ENCODE assay signal across 15 cellular contexts in the genomic region with DNA sequence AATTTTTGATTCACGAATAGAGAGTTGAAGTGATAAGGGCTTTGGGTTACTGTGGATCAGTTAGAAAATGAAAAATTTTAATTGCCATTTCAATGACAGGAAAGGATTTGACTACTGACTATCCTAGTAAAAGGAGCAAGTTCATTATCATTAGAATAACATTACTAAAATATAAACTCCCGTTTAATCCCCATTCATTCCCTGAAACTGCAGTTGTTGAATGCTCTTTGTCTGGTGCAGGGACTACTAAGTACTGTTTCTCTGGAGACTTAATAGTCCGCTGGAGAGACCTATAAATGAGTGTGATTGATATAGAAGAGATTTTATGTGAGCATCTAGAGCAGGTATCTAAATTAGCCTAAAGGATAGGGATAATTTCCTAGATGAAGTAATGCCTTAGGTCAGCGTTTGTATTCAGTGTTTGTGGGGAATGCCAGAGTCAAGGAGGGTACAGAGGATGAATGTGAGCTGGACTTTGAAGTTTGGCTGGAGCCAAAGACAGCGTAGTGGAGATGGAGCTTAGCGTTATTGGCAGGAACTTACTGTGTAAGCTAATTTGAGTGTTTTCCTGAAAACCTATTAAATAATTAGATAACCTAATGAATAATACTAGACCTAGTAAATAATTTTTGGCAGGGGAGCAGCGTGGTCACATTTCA. TPM values are rescaled to one million over a fixed set of nuclear protein-coding genes. Genes with fewer than 3 reads are reported as not detected.
A peak's percentile ranks its signal among the peaks of the same experiment; 100 is the strongest.
DNase-seq lines count a peak whose midpoint lies in the region; ATAC-seq and TF ChIP-seq lines count a peak whose summit lies in the region.
"Had no signal": no experiment of that assay in that cellular context is flagged by ENCODE, and none has a peak within 500 bp of the region (broad histone marks: within the 10 kb centered on the region; RNA-seq: fewer than 3 reads in every experiment).

No MANE protein-coding gene starts in this region.

- POLR2A ChIA-PET in activated CD8-positive, alpha-beta T cell treated with anti-CD3 and anti-CD28 coated beads, Interleukin-2, amount 10 ng/mL, durations not matched to agents 7 days and 5 days (lab: Charles Lee) = interaction anchor here (0.6 to 3.2 kb wide), 4 partner anchors 10 to 153 kb away, joined by 3 to 14 read pairs (median 6); a partner anchor contains a TSS

- peaks cover 1% of the 10 kb centered on the region for H3F3A ChIP-seq in DOHH2 (ENCODE audit: control insufficient read depth, insufficient read depth)

- H3K4me1 Mint-ChIP-seq in CD4-positive, CD25-positive, alpha-beta regulatory T cell = peaks cover 41 to 67% (median 55%) of the 10 kb centered on the region in 4 donors
- H3K4me1 Mint-ChIP-seq in activated CD8-positive, alpha-beta T cell treated with anti-CD3 and anti-CD28 coated beads, Interleukin-2, amount 10 ng/mL, durations not matched to agents 7 days and 5 days (ENCODE audit: low read depth) = peaks cover 55% of the 10 kb centered on the region
- H3K4me1 Mint-ChIP-seq in memory B cell = peaks cover 39% of the 10 kb centered on the region

- H3K36me3 Mint-ChIP-seq in CD4-positive, CD25-positive, alpha-beta regulatory T cell = peaks cover 18% of the 10 kb centered on the region
- peaks cover 54% of the 10 kb centered on the region for H3K36me3 Mint-ChIP-seq in activated CD8-positive, alpha-beta T cell treated with anti-CD3 and anti-CD28 coated beads, Interleukin-2, amount 10 ng/mL, durations not matched to agents 7 days and 5 days (ENCODE audit: low read depth)
- H3K36me3 Mint-ChIP-seq in memory B cell = peaks cover 27% of the 10 kb centered on the region

- H3K79me2 ChIP-seq in DOHH2 (ENCODE audit: control insufficient read depth, low read length) = peaks cover 83% of the 10 kb centered on the region

- no peak for TF ChIP-seq CTCF in DOHH2 (IDR thresholded peaks at IDR 0.05; ENCODE audit: low read depth, low read length, poor library complexity, severe bottlenecking)

- peaks cover 5% of the 10 kb centered on the region for H3K27me3 Mint-ChIP-seq in CD4-positive, CD25-positive, alpha-beta regulatory T cell
- H3K27me3 Mint-ChIP-seq in activated CD8-positive, alpha-beta T cell treated with anti-CD3 and anti-CD28 coated beads, Interleukin-2, amount 10 ng/mL, durations not matched to agents 7 days and 5 days (ENCODE audit: low read depth) = no peaks in the 10 kb centered on the region
- H3K27me3 Mint-ChIP-seq in memory B cell = no peaks in the 10 kb centered on the region

- no peak for DNase-seq in CD4-positive, CD25-positive, alpha-beta regulatory T cell
- DNase-seq in activated CD8-positive, alpha-beta T cell treated with anti-CD3 and anti-CD28 coated beads, Interleukin-2, amount 10 ng/mL, durations not matched to agents 7 days and 5 days = no peak
- DNase-seq in memory B cell (ENCODE audit: low spot score in 2 of 2) = no peak
- DNase-seq in ureter (ENCODE audit: low spot score) = no peak
- DNase-seq: erythroblast, MG63, NCI-H187 treated with DMSO at 0.1 percent for 48 hours, NCI-H524 treated with DMSO at 0.1 percent for 48 hours, retina had no signal

- H3K9me3 Mint-ChIP-seq in CD4-positive, CD25-positive, alpha-beta regulatory T cell = no peaks in the 10 kb centered on the region
- H3K9me3 Mint-ChIP-seq in activated CD8-positive, alpha-beta T cell treated with anti-CD3 and anti-CD28 coated beads, Interleukin-2, amount 10 ng/mL, durations not matched to agents 7 days and 5 days (ENCODE audit: insufficient read depth) = no peaks in the 10 kb centered on the region
- no peaks in the 10 kb centered on the region for H3K9me3 Mint-ChIP-seq in memory B cell

- peaks cover 34% of the 10 kb centered on the region for H4K20me1 ChIP-seq in DOHH2 (ENCODE audit: control insufficient read depth, insufficient read depth, low read depth, low read length)

- H3K4me3 Mint-ChIP-seq in CD4-positive, CD25-positive, alpha-beta regulatory T cell = peak overlapping the region; percentile 89 to 100 (median 92)
- peak overlapping the region; percentile 30 for H3K4me3 Mint-ChIP-seq in activated CD8-positive, alpha-beta T cell treated with anti-CD3 and anti-CD28 coated beads, Interleukin-2, amount 10 ng/mL, durations not matched to agents 7 days and 5 days
- no peak overlapping the region for H3K4me3 Mint-ChIP-seq in memory B cell

- no peaks in the 10 kb centered on the region for H3K27me3 ChIP-seq in CD4-positive, CD25-positive, alpha-beta regulatory T cell (ENCODE audit: control insufficient read depth, insufficient read depth, low read length)
- no peaks in the 10 kb centered on the region for H3K27me3 ChIP-seq in DOHH2 (ENCODE audit: control insufficient read depth, low read length)
- H3K27me3 ChIP-seq: MG63, suprapubic skin had no signal

- H3K4me1 ChIP-seq in CD4-positive, CD25-positive, alpha-beta regulatory T cell (ENCODE audit: control insufficient read depth, insufficient read depth, low read length, poor library complexity, severe bottlenecking) = peaks cover 79% of the 10 kb centered on the region
- H3K4me1 ChIP-seq in DOHH2 (ENCODE audit: control insufficient read depth, low read length) = peaks cover 24% of the 10 kb centered on the region

- H3K4me2 ChIP-seq in DOHH2 (ENCODE audit: low read length) = peak overlapping the region; percentile 73

- ATAC-seq in CD4-positive, CD25-positive, alpha-beta regulatory T cell (ENCODE audit: low read depth in 2 of 2) = no peak
- no peak for ATAC-seq in activated CD8-positive, alpha-beta T cell treated with anti-CD3 and anti-CD28 coated beads, Interleukin-2, amount 10 ng/mL, durations not matched to agents 7 days and 5 days
- ATAC-seq in memory B cell (ENCODE audit: low read depth) (no peak), HG02588 (IDR thresholded peaks at IDR 0.05; ENCODE audit: unreplicated experiment) (no peak), GM18870 (IDR thresholded peaks at IDR 0.05; ENCODE audit: unreplicated experiment) (no peak)
- ATAC-seq: SK-N-SH treated with all-trans-retinoic acid at 6 μM for 48 hours had no signal

- H3K36me3 ChIP-seq in CD4-positive, CD25-positive, alpha-beta regulatory T cell (ENCODE audit: control insufficient read depth, insufficient read depth, low read length) = peaks cover 5% of the 10 kb centered on the region
- peaks cover 60% of the 10 kb centered on the region for H3K36me3 ChIP-seq in DOHH2 (ENCODE audit: control insufficient read depth, low read length)
- H3K36me3 ChIP-seq: suprapubic skin had no signal

- peak overlapping the region; percentile 49 for H3K27ac ChIP-seq in CD4-positive, CD25-positive, alpha-beta regulatory T cell (ENCODE audit: insufficient read depth, low read length, poor library complexity, severe bottlenecking)
- H3K27ac ChIP-seq in DOHH2 (ENCODE audit: low read depth, low read length) = no peak overlapping the region
- H3K27ac ChIP-seq: coronary artery, suprapubic skin had no signal

- H3K4me3 ChIP-seq in CD4-positive, CD25-positive, alpha-beta regulatory T cell (ENCODE audit: low read depth, low read length) = peak overlapping the region; percentile 96
- no peak overlapping the region for H3K4me3 ChIP-seq in DOHH2 (ENCODE audit: low read length)
- H3K4me3 ChIP-seq: coronary artery, MG63, suprapubic skin had no signal

- H3K27ac Mint-ChIP-seq in CD4-positive, CD25-positive, alpha-beta regulatory T cell = peak overlapping the region; percentile 88 to 96 (median 95)
- peak overlapping the region; percentile 51 for H3K27ac Mint-ChIP-seq in activated CD8-positive, alpha-beta T cell treated with anti-CD3 and anti-CD28 coated beads, Interleukin-2, amount 10 ng/mL, durations not matched to agents 7 days and 5 days
- peak overlapping the region; percentile 16 for H3K27ac Mint-ChIP-seq in memory B cell

- no peaks in the 10 kb centered on the region for H3K9me3 ChIP-seq in CD4-positive, CD25-positive, alpha-beta regulatory T cell (ENCODE audit: control insufficient read depth in 2 of 2, low read length in 2 of 2)
- no peaks in the 10 kb centered on the region for H3K9me3 ChIP-seq in DOHH2 (ENCODE audit: control insufficient read depth, insufficient read depth, low read length)
- H3K9me3 ChIP-seq: MG63, suprapubic skin had no signal

- H3K9me2 ChIP-seq in DOHH2 (replicated peaks; ENCODE audit: control insufficient read depth, low read length) = no peaks in the 10 kb centered on the region

- CTCF ChIA-PET in activated CD8-positive, alpha-beta T cell treated with anti-CD3 and anti-CD28 coated beads, Interleukin-2, amount 10 ng/mL, durations not matched to agents 7 days and 5 days (lab: Charles Lee) = interaction anchor here (1.9 kb wide), 1 partner anchor 11 kb away, joined by 4 read pairs; no protein-coding TSS in a partner anchor

RNA-seq across cellular contexts. Expression of a gene that starts 4.0 kb away (rescaled TPM):
- total RNA-seq in CD4-positive, CD25-positive, alpha-beta regulatory T cell = 94.8 TPM
- 10 to 100 TPM; 62.1 to 92.9 (median 86.2) TPM for polyA plus RNA-seq in CD4-positive, CD25-positive, alpha-beta regulatory T cell
- 10 to 100 TPM; 84.2 to 94.3 TPM for total RNA-seq in activated CD8-positive, alpha-beta T cell treated with anti-CD3 and anti-CD28 coated beads, Interleukin-2, amount 10 ng/mL, durations not matched to agents 7 days and 5 days
- 19.3 TPM for total RNA-seq in ureter

Comparison
In these comparisons a context has a peak if more than half of its experiments do, and no peak if none do; other contexts are left out.
1. H3K27ac Mint-ChIP-seq: peak in every context shown above with its lines; median percentile 95 in CD4-positive, CD25-positive, alpha-beta regulatory T cell; 51 in activated CD8-positive, alpha-beta T cell treated with anti-CD3 and anti-CD28 coated beads, Interleukin-2, amount 10 ng/mL, durations not matched to agents 7 days and 5 days; 16 in memory B cell.